Comparison of ENCODE assay signal across 8 cellular contexts in genomic region chr10:103918053-103918846, GRCh38. TPM values are rescaled to one million over a fixed set of nuclear protein-coding genes. Genes with fewer than 3 reads are reported as not detected.
DNase-seq lines count a peak whose midpoint lies in the region; ATAC-seq and TF ChIP-seq lines count a peak whose summit lies in the region.

TSS of gene STN1 (minus strand) at chr10:103918184. CDS start at chr10:103917594, 590 bp downstream.

- H3K27me3 ChIP-seq in adipocyte (replicated peaks; ENCODE audit: control insufficient read depth, insufficient read depth, low read length) = no peaks in the 10 kb centered on the region

- no peaks in the 10 kb centered on the region for H3K36me3 ChIP-seq in adipocyte (ENCODE audit: control insufficient read depth, insufficient read depth, low read length, severe bottlenecking)

- H3K9me3 Mint-ChIP-seq in type B pancreatic cell = no peaks in the 10 kb centered on the region

- H3K27ac Mint-ChIP-seq in type B pancreatic cell = peak within 1 kb of the TSS; percentile 96

- peaks cover 32% of the 10 kb centered on the region for H3K4me1 ChIP-seq in adipocyte (ENCODE audit: control insufficient read depth, insufficient read depth, low read length)

- H3K4me1 Mint-ChIP-seq in type B pancreatic cell (ENCODE audit: unreplicated experiment) = peaks cover 17% of the 10 kb centered on the region

- H3K27me3 Mint-ChIP-seq in type B pancreatic cell = no peaks in the 10 kb centered on the region

- 0 out of 3 replicates have a peak, but pooled peaks have one; percentile 20 for TF ChIP-seq CTCF in GM12872 (IDR thresholded peaks at IDR 0.05; ENCODE audit: insufficient read depth, low read depth, low read length)
- TF ChIP-seq CTCF in type B pancreatic cell (conservative IDR thresholded peaks at IDR 0.05) = peak; percentile 60

- DNase-seq in NCI-H1417 treated with DMSO at 0.1 percent for 48 hours (lab: John Stamatoyannopoulos, UW) (peak; percentile 52), SW480 (ENCODE audit: low spot score) (peak; percentile 95), adipocyte (ENCODE audit: low read depth) (peak; percentile 99), cardiac septum (ENCODE audit: low spot score) (peak; percentile 99), pons (ENCODE audit: low spot score) (peak; percentile 94), type B pancreatic cell (ENCODE audit: extremely low spot score, unreplicated experiment) (peak; percentile 96)

- ATAC-seq in HG02763 (IDR thresholded peaks at IDR 0.05; ENCODE audit: unreplicated experiment) = peak; percentile 95

- H3K9ac ChIP-seq in adipocyte (ENCODE audit: low read length) = peak within 1 kb of the TSS; percentile 99

- peaks cover 12% of the 10 kb centered on the region for H3K36me3 Mint-ChIP-seq in type B pancreatic cell

- intact Hi-C loops in cardiac septum (cut with DNase I) = loop anchor here (2.0 to 10.0 kb wide), 4 partner anchors 49 to 417 kb away; partner anchors contain the start of genes ITPRIP and SLK

- H3K4me3 Mint-ChIP-seq in type B pancreatic cell = peak within 1 kb of the TSS; percentile 98

- H3K9me3 ChIP-seq in adipocyte (ENCODE audit: control insufficient read depth, low read length) = no peaks in the 10 kb centered on the region

- H3K4me3 ChIP-seq in adipocyte (ENCODE audit: low read length) = peak within 1 kb of the TSS; percentile 95

RNA-seq across cellular contexts. Expression of gene STN1, which starts in this region (rescaled TPM):
- total RNA-seq in cardiac septum (33.9 TPM), type B pancreatic cell (ENCODE audit: low replicate concordance) (33.0 and 75.1 TPM in 2 replicates)

Comparison
In these comparisons a context has a peak if more than half of its experiments do, and no peak if none do; other contexts are left out.
1. Peak in every context shown above with its lines: DNase-seq, ATAC-seq and H3K4me3 ChIP-seq.